8 cellular contexts compared by ENCODE assay signal in the genomic region with DNA sequence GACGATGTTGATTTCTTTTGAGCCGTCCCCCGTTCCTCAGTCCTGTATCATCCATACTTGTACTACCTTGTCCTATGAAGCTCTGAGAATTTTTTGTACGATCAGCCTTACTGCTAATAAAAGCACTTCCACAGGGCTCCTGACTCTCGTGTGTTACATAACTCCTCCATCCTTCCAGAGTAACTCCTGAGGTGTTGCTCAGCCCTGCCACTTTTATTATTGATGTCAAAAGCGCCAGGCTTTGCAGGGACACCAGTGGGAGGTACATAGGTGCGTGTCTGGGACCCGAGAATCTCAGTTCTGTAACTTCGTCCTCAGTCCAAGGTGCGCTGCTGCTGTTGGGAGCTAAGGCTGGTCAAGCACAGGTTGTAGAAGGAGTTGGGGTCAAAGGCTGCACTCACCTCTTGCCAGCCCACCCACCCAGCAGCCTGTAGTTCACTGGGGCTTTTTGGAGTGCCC. TPM values are rescaled to one million over a fixed set of nuclear protein-coding genes. Genes with fewer than 3 reads are reported as not detected.
A peak's percentile ranks its signal among the peaks of the same experiment; 100 is the strongest.
DNase-seq lines count a peak whose midpoint lies in the region; ATAC-seq, FAIRE-seq and TF ChIP-seq lines count a peak whose summit lies in the region.

No MANE protein-coding gene starts in this region.

- TF ChIP-seq CTCF in GM12878 (IDR thresholded peaks at IDR 0.05 in 2 of 3, conservative IDR thresholded peaks at IDR 0.05 in 1 of 3; ENCODE audit: control insufficient read depth in 2 of 3, extremely low read depth in 1 of 3, insufficient read depth in 1 of 3, low read depth in 3 of 3, low read length in 3 of 3) (no peak), vagina (IDR thresholded peaks at IDR 0.05) (no peak)

- H3K27me3 ChIP-seq in GM12878 (replicated peaks in 1 of 2; ENCODE audit: control insufficient read depth in 2 of 2, insufficient read depth in 2 of 2, low read length in 1 of 2), result no peaks in the 10 kb centered on the region
- no peaks in the 10 kb centered on the region for H3K27me3 ChIP-seq in vagina

- peak; percentile 86 for FAIRE-seq in GM12878 (lab: Jason Lieb, UNC)

- H3K36me3 Mint-ChIP-seq in stimulated activated naive CD8-positive, alpha-beta T cell treated with anti-CD3 and anti-CD28 coated beads, Interleukin-15, Interleukin-2, amounts not matched to agents 100 ng/mL and 50 ng/mL, for 24 hours (ENCODE audit: low read depth), result peaks cover 52% of the 10 kb centered on the region

- H3K4me3 Mint-ChIP-seq in stimulated activated naive CD8-positive, alpha-beta T cell treated with anti-CD3 and anti-CD28 coated beads, Interleukin-15, Interleukin-2, amounts not matched to agents 100 ng/mL and 50 ng/mL, for 24 hours, result peak overlapping the region; percentile 89

- RAD21 ChIA-PET in GM12878 (lab: Charles Lee; ENCODE audit: unreplicated experiment), result interaction anchor here (2.1 kb wide), 1 partner anchor 13 kb away, joined by 21 read pairs; a partner anchor contains a TSS

- CTCF ChIA-PET in GM12878 (lab: Yijun Ruan, JAX), result interaction anchor here (0.6 to 1.2 kb wide), 5 partner anchors 11 to 93 kb away, joined by 3 to 7 read pairs (median 3); a partner anchor contains a TSS

- H3K9ac ChIP-seq in GM12878 (ENCODE audit: control insufficient read depth, insufficient read depth, low read length), result peak overlapping the region; percentile 83

- peak overlapping the region; percentile 94 for H3K27ac Mint-ChIP-seq in stimulated activated naive CD8-positive, alpha-beta T cell treated with anti-CD3 and anti-CD28 coated beads, Interleukin-15, Interleukin-2, amounts not matched to agents 100 ng/mL and 50 ng/mL, for 24 hours

- H3K4me3 ChIP-seq in GM12878 (peak overlapping the region; percentile 87), vagina (peak overlapping the region; percentile 63 to 90)

- H3K4me1 ChIP-seq in GM12878 (ENCODE audit: control insufficient read depth, insufficient read depth, low read length) (peaks cover 30% of the 10 kb centered on the region), vagina (peaks cover 34% of the 10 kb centered on the region)

- no peak for TF ChIP-seq EP300 in GM12878 (IDR thresholded peaks at IDR 0.05; ENCODE audit: borderline replicate concordance in 1 of 2, control insufficient read depth in 1 of 2, low read depth in 2 of 2, low read length in 2 of 2)

- H4K20me1 ChIP-seq in GM12878 (ENCODE audit: control insufficient read depth, insufficient read depth), result no peaks in the 10 kb centered on the region

- no peak for TF ChIP-seq RAD21 in GM12878 (IDR thresholded peaks at IDR 0.05; ENCODE audit: insufficient read depth, low read depth, low read length)

- H3K4me1 Mint-ChIP-seq in stimulated activated naive CD8-positive, alpha-beta T cell treated with anti-CD3 and anti-CD28 coated beads, Interleukin-15, Interleukin-2, amounts not matched to agents 100 ng/mL and 50 ng/mL, for 24 hours (ENCODE audit: low read depth), result peaks cover 67% of the 10 kb centered on the region

- H3K27me3 Mint-ChIP-seq in stimulated activated naive CD8-positive, alpha-beta T cell treated with anti-CD3 and anti-CD28 coated beads, Interleukin-15, Interleukin-2, amounts not matched to agents 100 ng/mL and 50 ng/mL, for 24 hours, result peaks cover 19% of the 10 kb centered on the region

- intact Hi-C loops in GM12878 (cut with micrococcal nuclease; ENCODE audit: unreplicated experiment), result no loop called here
- intact Hi-C loops in vagina (cut with DNase I), result no loop called here

- H2AFZ ChIP-seq in GM12878 (ENCODE audit: control insufficient read depth, low read depth, low read length), result no peak overlapping the region

- H3K9me3 ChIP-seq in GM12878 (replicated peaks; ENCODE audit: control insufficient read depth, insufficient read depth, low read length) (no peaks in the 10 kb centered on the region), vagina (no peaks in the 10 kb centered on the region)

- no peaks in the 10 kb centered on the region for H3K9me3 Mint-ChIP-seq in stimulated activated naive CD8-positive, alpha-beta T cell treated with anti-CD3 and anti-CD28 coated beads, Interleukin-15, Interleukin-2, amounts not matched to agents 100 ng/mL and 50 ng/mL, for 24 hours

- peaks cover 24 to 43% of the 10 kb centered on the region in 2 experiments for H3K36me3 ChIP-seq in GM12878 (ENCODE audit: control insufficient read depth in 2 of 2, insufficient read depth in 2 of 2, low read length in 1 of 2)
- H3K36me3 ChIP-seq in vagina, result peaks cover 6 to 47% of the 10 kb centered on the region in 2 donors

- POLR2A ChIA-PET in GM12878 (lab: Charles Lee), result interaction anchor here (1.4 to 6.7 kb wide), 2 partner anchors 13 to 329 kb away, joined by 4 to 131 read pairs; a partner anchor contains a TSS

- H3K79me2 ChIP-seq in GM12878 (ENCODE audit: control insufficient read depth, insufficient read depth, low read length), result peaks cover 18% of the 10 kb centered on the region

- TF ChIP-seq POLR2A in GM12878 (IDR thresholded peaks at IDR 0.05; ENCODE audit: low read depth, low read length) (peak; percentile 59), vagina (IDR thresholded peaks at IDR 0.05) (no peak)

- H3K27ac ChIP-seq in GM12878 (ENCODE audit: control insufficient read depth, insufficient read depth) (peak overlapping the region; percentile 64), vagina (peak overlapping the region; percentile 62)

- no peak for ATAC-seq in stimulated activated naive CD8-positive, alpha-beta T cell treated with anti-CD3 and anti-CD28 coated beads, Interleukin-15, Interleukin-2, amounts not matched to agents 100 U/mL and 50 U/mL, for 24 hours
- peak; percentile 1; the same call in 2 of the 3 replicates for ATAC-seq in GM12878
- no peak for ATAC-seq in GM18870 (IDR thresholded peaks at IDR 0.05; ENCODE audit: unreplicated experiment)
- ATAC-seq in GM21717 (IDR thresholded peaks at IDR 0.05; ENCODE audit: unreplicated experiment), result no peak

- 33% methylated on average over 10 of the region's 10 CpGs for WGBS in GM12878 (ENCODE audit: insufficient coverage, insufficient replicate concordance, low lambda C conversion rate, missing lambda C conversion rate)

- SMC1A ChIA-PET in GM12878 (lab: Charles Lee; ENCODE audit: uncharacterized antibody, unreplicated experiment), result interaction anchor here (1.3 to 4.4 kb wide), 3 partner anchors 11 to 196 kb away, joined by 3 to 33 read pairs (median 17); a partner anchor contains a TSS

- in situ Hi-C loops in GM12878 (cut with MboI), result no loop called here

- BruUV-seq in GM12878 (replicated peaks; lab: Mats Ljungman, UMichigan), result no TSS peak

- H3K4me2 ChIP-seq in GM12878 (ENCODE audit: control insufficient read depth, insufficient read depth), result peak overlapping the region; percentile 94

- DNase-seq in stimulated activated naive CD8-positive, alpha-beta T cell treated with anti-CD3 and anti-CD28 coated beads, Interleukin-15, Interleukin-2, amounts not matched to agents 100 U/mL and 50 U/mL, for 24 hours, result no peak
- DNase-seq in GM12878 (ENCODE audit: low read depth, low spot score), result no peak
- peak; percentile 3 for DNase-seq in medulla oblongata (ENCODE audit: extremely low spot score)
- no peak for DNase-seq in vagina (ENCODE audit: extremely low spot score in 2 of 2)
- DNase-seq in dermis blood vessel endothelial cell, result no peak

RNA-seq across cellular contexts. Expression of a gene that starts 1.0 kb away (rescaled TPM):
- total RNA-seq in GM12878 (2013; cell fraction: nucleolus; rRNA removed), result 5.4 and 5.8 TPM in 2 replicates
- total RNA-seq in GM12878 (2014; rRNA removed) (10.6 and 10.8 TPM in 2 replicates), GM12878 (2014; rRNA removed; fragmentation: Illumina TruSeq; extraction: Trizol) (1.3 and 1.6 TPM in 2 replicates), GM12878 (2021) (4.7 and 5.6 TPM in 2 replicates), vagina (3.4 TPM), dermis blood vessel endothelial cell (2.2 and 2.9 TPM in 2 replicates)
- not detected for polyA plus RNA-seq in GM12878 (2011; ENCODE audit: low read depth)
- polyA plus RNA-seq in GM12878 (2011; rRNA removed) (0.20 and 0.96 TPM in 2 replicates), GM12878 (2014; fragmentation: Illumina TruSeq; extraction: Trizol) (0.48 and 0.75 TPM in 2 replicates), GM12878 (2014; fragmentation: Nextera tagmentation; extraction: Ambion mirVana) (under 1 TPM; 0.14 to 0.57 TPM), GM12878 (2014; rRNA removed) (7.2 and 9.7 TPM in 2 replicates), GM12878 (2016; fragmentation: Nextera tagmentation; extraction: Ambion mirVana) (1 to 10 TPM; 4.0 to 4.6 TPM)
- 0.43 and 1.2 TPM in 2 replicates for polyA plus RNA-seq in GM12878 (2011; cell fraction: cytosol; rRNA removed)
- polyA plus RNA-seq in GM12878 (2011; cell fraction: nucleus; rRNA removed), result 1.9 and 2.5 TPM in 2 replicates
- 1.0 and 1.2 TPM in 2 replicates for polyA plus RNA-seq in GM12878 (2012)
- polyA minus RNA-seq in GM12878 (2011; rRNA and poly(A)+ RNA removed), result 1.8 and 2.0 TPM in 2 replicates
- 1.2 TPM in 1 of 2 replicates, not detected in the other for polyA minus RNA-seq in GM12878 (2011; cell fraction: cytosol; rRNA and poly(A)+ RNA removed)
- polyA minus RNA-seq in GM12878 (2011; cell fraction: nucleus; rRNA and poly(A)+ RNA removed), result 5.0 and 8.5 TPM in 2 replicates

RNA-seq across cellular contexts. Expression of a gene that starts 7.1 kb away (rescaled TPM):
- total RNA-seq in GM12878 (2013; cell fraction: nucleolus; rRNA removed), result 7.2 and 9.2 TPM in 2 replicates
- total RNA-seq in GM12878 (2014; rRNA removed) (1.5 and 1.9 TPM in 2 replicates), GM12878 (2014; rRNA removed; fragmentation: Illumina TruSeq; extraction: Trizol) (0.72 and 0.74 TPM in 2 replicates), GM12878 (2021) (5.0 and 5.1 TPM in 2 replicates), vagina (9.3 TPM), dermis blood vessel endothelial cell (1.2 and 4.9 TPM in 2 replicates)
- 0.52 TPM for polyA plus RNA-seq in GM12878 (2011; ENCODE audit: low read depth)
- polyA plus RNA-seq in GM12878 (2011; rRNA removed) (0.97 and 2.3 TPM in 2 replicates), GM12878 (2014; fragmentation: Illumina TruSeq; extraction: Trizol) (0.21 and 0.69 TPM in 2 replicates), GM12878 (2014; fragmentation: Nextera tagmentation; extraction: Ambion mirVana) (under 1 TPM in 1 of 2 experiments, not detected in 1; 0.07 TPM), GM12878 (2014; rRNA removed) (4.5 and 6.7 TPM in 2 replicates), GM12878 (2016; fragmentation: Nextera tagmentation; extraction: Ambion mirVana) (1 to 10 TPM; 2.3 to 2.5 TPM)
- 1.5 and 2.4 TPM in 2 replicates for polyA plus RNA-seq in GM12878 (2011; cell fraction: cytosol; rRNA removed)
- 18.9 and 19.2 TPM in 2 replicates for polyA plus RNA-seq in GM12878 (2011; cell fraction: nucleus; rRNA removed)
- polyA plus RNA-seq in GM12878 (2012), result 2.8 and 3.2 TPM in 2 replicates
- 0.59 and 1.2 TPM in 2 replicates for polyA minus RNA-seq in GM12878 (2011; rRNA and poly(A)+ RNA removed)
- polyA minus RNA-seq in GM12878 (2011; cell fraction: cytosol; rRNA and poly(A)+ RNA removed), result 0.42 and 1.5 TPM in 2 replicates
- 2.3 and 3.5 TPM in 2 replicates for polyA minus RNA-seq in GM12878 (2011; cell fraction: nucleus; rRNA and poly(A)+ RNA removed)

RNA-seq across cellular contexts. Expression of a gene that starts 13.7 kb away (rescaled TPM):
- total RNA-seq in GM12878 (2013; cell fraction: nucleolus; rRNA removed), result 86.6 and 97.1 TPM in 2 replicates
- total RNA-seq in GM12878 (2014; rRNA removed), result 94.0 and 104 TPM in 2 replicates
- total RNA-seq in GM12878 (2014; rRNA removed; fragmentation: Illumina TruSeq; extraction: Trizol), result 58.3 and 67.6 TPM in 2 replicates
- 230 and 254 TPM in 2 replicates for total RNA-seq in GM12878 (2021)
- polyA plus RNA-seq in GM12878 (2011; ENCODE audit: low read depth), result 170 TPM
- polyA plus RNA-seq in GM12878 (2011; rRNA removed), result 24.2 and 43.9 TPM in 2 replicates
- polyA plus RNA-seq in GM12878 (2011; cell fraction: cytosol; rRNA removed), result 44.5 and 51.1 TPM in 2 replicates
- 387 and 494 TPM in 2 replicates for polyA plus RNA-seq in GM12878 (2011; cell fraction: nucleus; rRNA removed)
- 115 and 154 TPM in 2 replicates for polyA plus RNA-seq in GM12878 (2012)
- polyA plus RNA-seq in GM12878 (2014; fragmentation: Illumina TruSeq; extraction: Trizol), result 69.0 and 120 TPM in 2 replicates
- polyA plus RNA-seq in GM12878 (2014; fragmentation: Nextera tagmentation; extraction: Ambion mirVana), result 10 to 100 TPM; 11.1 to 33.6 TPM
- polyA plus RNA-seq in GM12878 (2014; rRNA removed), result 119 and 148 TPM in 2 replicates
- 100 to 1,000 TPM; 187 to 189 TPM for polyA plus RNA-seq in GM12878 (2016; fragmentation: Nextera tagmentation; extraction: Ambion mirVana)
- polyA minus RNA-seq in GM12878 (2011; rRNA and poly(A)+ RNA removed), result 31.1 and 33.8 TPM in 2 replicates
- 38.4 and 40.6 TPM in 2 replicates for polyA minus RNA-seq in GM12878 (2011; cell fraction: cytosol; rRNA and poly(A)+ RNA removed)
- 57.3 and 98.4 TPM in 2 replicates for polyA minus RNA-seq in GM12878 (2011; cell fraction: nucleus; rRNA and poly(A)+ RNA removed)
- total RNA-seq in vagina, result 96.5 TPM
- total RNA-seq in dermis blood vessel endothelial cell, result 43.9 and 53.9 TPM in 2 replicates

RNA-seq across cellular contexts. Expression of a gene that starts 21.4 kb away (rescaled TPM):
- 23.7 and 24.0 TPM in 2 replicates for total RNA-seq in GM12878 (2013; cell fraction: nucleolus; rRNA removed)
- total RNA-seq in GM12878 (2014; rRNA removed) (26.4 and 32.3 TPM in 2 replicates), GM12878 (2014; rRNA removed; fragmentation: Illumina TruSeq; extraction: Trizol) (15.4 and 16.2 TPM in 2 replicates), GM12878 (2021) (45.3 and 47.4 TPM in 2 replicates), vagina (52.1 TPM), dermis blood vessel endothelial cell (43.6 and 61.4 TPM in 2 replicates)
- polyA plus RNA-seq in GM12878 (2011; ENCODE audit: low read depth), result 10.0 TPM
- polyA plus RNA-seq in GM12878 (2011; rRNA removed) (14.2 and 21.3 TPM in 2 replicates), GM12878 (2014; fragmentation: Illumina TruSeq; extraction: Trizol) (1.7 and 8.5 TPM in 2 replicates), GM12878 (2014; fragmentation: Nextera tagmentation; extraction: Ambion mirVana) (1 to 10 TPM; 2.5 to 7.1 TPM), GM12878 (2014; rRNA removed) (36.6 and 40.3 TPM in 2 replicates), GM12878 (2016; fragmentation: Nextera tagmentation; extraction: Ambion mirVana) (10 to 100 TPM; 29.7 to 36.5 TPM)
- polyA plus RNA-seq in GM12878 (2011; cell fraction: cytosol; rRNA removed), result 24.6 and 35.7 TPM in 2 replicates
- polyA plus RNA-seq in GM12878 (2011; cell fraction: nucleus; rRNA removed), result 37.9 and 42.2 TPM in 2 replicates
- polyA plus RNA-seq in GM12878 (2012), result 29.8 and 31.4 TPM in 2 replicates
- 12.7 and 22.8 TPM in 2 replicates for polyA minus RNA-seq in GM12878 (2011; rRNA and poly(A)+ RNA removed)
- polyA minus RNA-seq in GM12878 (2011; cell fraction: cytosol; rRNA and poly(A)+ RNA removed), result 7.1 and 9.1 TPM in 2 replicates
- polyA minus RNA-seq in GM12878 (2011; cell fraction: nucleus; rRNA and poly(A)+ RNA removed), result 12.3 and 19.0 TPM in 2 replicates

RNA-seq across cellular contexts. Expression of a gene that starts 36.0 kb away (rescaled TPM):
- total RNA-seq in GM12878 (2013; cell fraction: nucleolus; rRNA removed), result 21.5 and 26.6 TPM in 2 replicates
- 11.1 and 16.7 TPM in 2 replicates for total RNA-seq in GM12878 (2014; rRNA removed)
- total RNA-seq in GM12878 (2014; rRNA removed; fragmentation: Illumina TruSeq; extraction: Trizol), result 5.5 and 6.3 TPM in 2 replicates
- 16.5 and 18.5 TPM in 2 replicates for total RNA-seq in GM12878 (2021)
- polyA plus RNA-seq in GM12878 (2011; ENCODE audit: low read depth), result 3.9 TPM
- polyA plus RNA-seq in GM12878 (2011; rRNA removed), result 8.6 and 15.3 TPM in 2 replicates
- 14.5 and 20.6 TPM in 2 replicates for polyA plus RNA-seq in GM12878 (2011; cell fraction: cytosol; rRNA removed)
- polyA plus RNA-seq in GM12878 (2011; cell fraction: nucleus; rRNA removed), result 53.9 and 65.6 TPM in 2 replicates
- 11.3 and 13.5 TPM in 2 replicates for polyA plus RNA-seq in GM12878 (2012)
- 4.3 and 10.9 TPM in 2 replicates for polyA plus RNA-seq in GM12878 (2014; fragmentation: Illumina TruSeq; extraction: Trizol)
- under 1 TPM; 0.24 to 0.35 TPM for polyA plus RNA-seq in GM12878 (2014; fragmentation: Nextera tagmentation; extraction: Ambion mirVana)
- polyA plus RNA-seq in GM12878 (2014; rRNA removed), result 18.5 and 24.3 TPM in 2 replicates
- 1 to 10 TPM; 5.0 to 7.8 TPM for polyA plus RNA-seq in GM12878 (2016; fragmentation: Nextera tagmentation; extraction: Ambion mirVana)
- 7.6 and 16.3 TPM in 2 replicates for polyA minus RNA-seq in GM12878 (2011; rRNA and poly(A)+ RNA removed)
- 5.8 and 6.3 TPM in 2 replicates for polyA minus RNA-seq in GM12878 (2011; cell fraction: cytosol; rRNA and poly(A)+ RNA removed)
- 7.0 and 10.4 TPM in 2 replicates for polyA minus RNA-seq in GM12878 (2011; cell fraction: nucleus; rRNA and poly(A)+ RNA removed)
- total RNA-seq in vagina, result 15.7 TPM
- 37.1 and 39.9 TPM in 2 replicates for total RNA-seq in dermis blood vessel endothelial cell
